ENCODE assay signal across 8 cellular contexts in genomic region chr19:33797821-33798633, GRCh38. TPM values are rescaled to one million over a fixed set of nuclear protein-coding genes. Genes with fewer than 3 reads are reported as not detected.
A peak's percentile ranks its signal among the peaks of the same experiment; 100 is the strongest.
DNase-seq lines count a peak whose midpoint lies in the region; ATAC-seq and TF ChIP-seq lines count a peak whose summit lies in the region.

No MANE protein-coding gene starts in this region.

- H3K4me1 Mint-ChIP-seq in activated T-cell treated with anti-CD3 and anti-CD28 coated beads, Interleukin-2, amount 50 U/mL, for 4 hours (ENCODE audit: low read depth), result peaks cover 3% of the 10 kb centered on the region
- H3K4me1 Mint-ChIP-seq in glutamatergic neuron (ENCODE audit: low read depth, unreplicated experiment), result peaks cover 35% of the 10 kb centered on the region

- 2 to 7% (median 2%) methylated on average over 51 to 61 of the region's 61 CpGs for WGBS in ovary, 3 donors

- H3K36me3 Mint-ChIP-seq in activated T-cell treated with anti-CD3 and anti-CD28 coated beads, Interleukin-2, amount 50 U/mL, for 4 hours (ENCODE audit: insufficient read depth), result no peaks in the 10 kb centered on the region
- no peaks in the 10 kb centered on the region for H3K36me3 Mint-ChIP-seq in glutamatergic neuron (ENCODE audit: unreplicated experiment)

- TF ChIP-seq EP300 in ovary (IDR thresholded peaks at IDR 0.05), result no peak

- TF ChIP-seq POLR2A in ovary (IDR thresholded peaks at IDR 0.05), result no peak

- no peaks in the 10 kb centered on the region for H3K27me3 ChIP-seq in ovary

- peak overlapping the region; percentile 73 to 99 for H3K27ac ChIP-seq in ovary

- no peaks in the 10 kb centered on the region for H3K9me3 ChIP-seq in ovary

- H3K4me3 Mint-ChIP-seq in activated T-cell treated with anti-CD3 and anti-CD28 coated beads, Interleukin-2, amount 50 U/mL, for 4 hours, result peak overlapping the region; percentile 79
- peak overlapping the region; percentile 93 for H3K4me3 Mint-ChIP-seq in glutamatergic neuron (ENCODE audit: unreplicated experiment)

- peak; percentile 17 for DNase-seq in stimulated activated CD4-positive, alpha-beta T cell treated with anti-CD3 and anti-CD28 coated beads, Interleukin-4, amount 100 ng/mL, for 24 hours
- DNase-seq in stimulated activated CD4-positive, alpha-beta T cell treated with anti-CD3 and anti-CD28 coated beads, Interleukin-12 subunit alpha, Interleukin-12 subunit beta, amount 100 ng/mL, for 4 hours, result no peak
- DNase-seq in activated T-cell treated with anti-CD3 and anti-CD28 coated beads, Interleukin-2, amount 50 U/mL, for 4 hours, result no peak
- DNase-seq in glutamatergic neuron, result peak; percentile 70
- peak; percentile 67 to 82 (median 75) for DNase-seq in ovary
- DNase-seq in activated CD4-positive, CD25-positive, alpha-beta regulatory T cell treated with anti-CD3 and anti-CD28 coated beads, Interleukin-2, amount 50 U/mL, for 72 hours, result no peak
- no peak for DNase-seq in GM19238 (ENCODE audit: insufficient read length, low spot score)
- no peak for DNase-seq in AML-193 (lab: John Stamatoyannopoulos, UW)

- H3K4me3 ChIP-seq in ovary, result peak overlapping the region; percentile 66

- ATAC-seq in activated T-cell treated with anti-CD3 and anti-CD28 coated beads, Interleukin-2, amount 50 U/mL, for 4 hours, result no peak

- intact Hi-C loops in ovary (cut with DNase I), result loop anchor here in 1 of 4 donors (5.0 kb wide), 1 partner anchor 79 kb away; no protein-coding TSS in a partner anchor

- H3K36me3 ChIP-seq in ovary, result no peaks in the 10 kb centered on the region

- H3K27me3 Mint-ChIP-seq in activated T-cell treated with anti-CD3 and anti-CD28 coated beads, Interleukin-2, amount 50 U/mL, for 4 hours (ENCODE audit: low read depth), result peaks cover 27% of the 10 kb centered on the region
- peaks cover 13% of the 10 kb centered on the region for H3K27me3 Mint-ChIP-seq in glutamatergic neuron (ENCODE audit: unreplicated experiment)

- H3K4me1 ChIP-seq in ovary (ENCODE audit: insufficient read depth), result peaks cover 9% of the 10 kb centered on the region

- TF ChIP-seq CTCF in glutamatergic neuron (IDR thresholded peaks at IDR 0.05; ENCODE audit: partially characterized antibody, unreplicated experiment), result peak; percentile 7
- no peak for TF ChIP-seq CTCF in ovary (IDR thresholded peaks at IDR 0.05)

- peak overlapping the region; percentile 93 for H3K27ac Mint-ChIP-seq in glutamatergic neuron (ENCODE audit: unreplicated experiment)

- no peaks in the 10 kb centered on the region for H3K9me3 Mint-ChIP-seq in activated T-cell treated with anti-CD3 and anti-CD28 coated beads, Interleukin-2, amount 50 U/mL, for 4 hours
- H3K9me3 Mint-ChIP-seq in glutamatergic neuron (ENCODE audit: unreplicated experiment), result peaks cover 10% of the 10 kb centered on the region

RNA-seq across cellular contexts. Expression of gene KCTD15, which starts 1.4 kb away (rescaled TPM):
- 10 to 100 TPM in 2 of 3 donors, 1 to 10 TPM in 1; 8.0 to 19.8 (median 11.8) TPM for total RNA-seq in activated T-cell treated with anti-CD3 and anti-CD28 coated beads, Interleukin-2, amount 50 U/mL, for 4 hours
- total RNA-seq in glutamatergic neuron (ENCODE audit: unreplicated experiment) (53.4 TPM), ovary (10 to 100 TPM; 23.7 to 45.7 (median 33.4) TPM)
- 10 to 100 TPM; 12.6 to 29.0 TPM for polyA plus RNA-seq in ovary

Comparison
In these comparisons a context has a peak if more than half of its experiments do, and no peak if none do; other contexts are left out.
1. DNase-seq: peak in stimulated activated CD4-positive, alpha-beta T cell treated with anti-CD3 and anti-CD28 coated beads, Interleukin-4, amount 100 ng/mL, for 24 hours (single experiment), glutamatergic neuron (single experiment) and ovary (5 of 5); none in stimulated activated CD4-positive, alpha-beta T cell treated with anti-CD3 and anti-CD28 coated beads, Interleukin-12 subunit alpha, Interleukin-12 subunit beta, amount 100 ng/mL, for 4 hours (single experiment), activated T-cell treated with anti-CD3 and anti-CD28 coated beads, Interleukin-2, amount 50 U/mL, for 4 hours (single experiment), activated CD4-positive, CD25-positive, alpha-beta regulatory T cell treated with anti-CD3 and anti-CD28 coated beads, Interleukin-2, amount 50 U/mL, for 72 hours (single experiment), GM19238 (single experiment) and AML-193 (0 of 2).